Comparison of ENCODE assay signal across 8 cellular contexts in genomic region chr1:226407497-226408284, GRCh38. TPM values are rescaled to one million over a fixed set of nuclear protein-coding genes. Genes with fewer than 3 reads are reported as not detected.
DNase-seq lines count a peak whose midpoint lies in the region; ATAC-seq and TF ChIP-seq lines count a peak whose summit lies in the region.

Gene PARP1 (minus strand): TSS chr1:226408093. CDS start chr1:226407929, 164 bp downstream.

- H3K36me3 Mint-ChIP-seq in activated T-helper 2 cell treated with anti-CD3 and anti-CD28 coated beads, Interferon-gamma antibody, Interleukin-2, Interleukin-4, amounts not matched to agents 10 μg/mL and 5 μg/mL and 100 μg/mL, durations not matched to agents 14 hours and 24 hours and 36 hours (ENCODE audit: low read depth): peaks cover 10% of the 10 kb centered on the region
- no peaks in the 10 kb centered on the region for H3K36me3 Mint-ChIP-seq in nephron (ENCODE audit: low read depth)
- H3K36me3 Mint-ChIP-seq in stimulated activated naive CD8-positive, alpha-beta T cell treated with anti-CD3 and anti-CD28 coated beads, Interleukin-15, Interleukin-2, amounts not matched to agents 100 ng/mL and 50 ng/mL, for 24 hours (ENCODE audit: low read depth): peaks cover 20% of the 10 kb centered on the region

- H3K9me3 ChIP-seq in ES-I3 (ENCODE audit: control insufficient read depth, insufficient read depth, low read length): no peaks in the 10 kb centered on the region
- H3K9me3 ChIP-seq in RWPE2 (ENCODE audit: severe bottlenecking): no peaks in the 10 kb centered on the region

- H3K4me1 Mint-ChIP-seq in activated T-helper 2 cell treated with anti-CD3 and anti-CD28 coated beads, Interferon-gamma antibody, Interleukin-2, Interleukin-4, amounts not matched to agents 10 μg/mL and 5 μg/mL and 100 μg/mL, durations not matched to agents 14 hours and 24 hours and 36 hours (ENCODE audit: low read depth): peaks cover 33% of the 10 kb centered on the region
- H3K4me1 Mint-ChIP-seq in nephron: peaks cover 44% of the 10 kb centered on the region
- peaks cover 42% of the 10 kb centered on the region for H3K4me1 Mint-ChIP-seq in stimulated activated naive CD8-positive, alpha-beta T cell treated with anti-CD3 and anti-CD28 coated beads, Interleukin-15, Interleukin-2, amounts not matched to agents 100 ng/mL and 50 ng/mL, for 24 hours (ENCODE audit: low read depth)

- H3K27me3 ChIP-seq in RWPE2 (ENCODE audit: insufficient read depth, poor library complexity, severe bottlenecking): no peaks in the 10 kb centered on the region

- peak within 1 kb of the TSS; percentile 67 for H3K27ac ChIP-seq in RWPE2 (ENCODE audit: poor library complexity, severe bottlenecking)

- peak within 1 kb of the TSS; percentile 86 for H3K9ac ChIP-seq in ES-I3 (ENCODE audit: low read depth, low read length)

- TF ChIP-seq CTCF in LNCaP clone FGC (IDR thresholded peaks at IDR 0.05; ENCODE audit: control insufficient read depth, extremely low read depth, insufficient read depth) (peak; percentile 76), RWPE2 (IDR thresholded peaks at IDR 0.05; ENCODE audit: poor library complexity, severe bottlenecking) (peak; percentile 79), nephron (IDR thresholded peaks at IDR 0.05; ENCODE audit: unreplicated experiment in 3 of 3) (peak; percentile 87 to 94 (median 93))

- H3K4me3 Mint-ChIP-seq in activated T-helper 2 cell treated with anti-CD3 and anti-CD28 coated beads, Interferon-gamma antibody, Interleukin-2, Interleukin-4, amounts not matched to agents 10 μg/mL and 5 μg/mL and 100 μg/mL, durations not matched to agents 14 hours and 24 hours and 36 hours (ENCODE audit: low read depth): peak within 1 kb of the TSS; percentile 93
- peak within 1 kb of the TSS; percentile 92 to 97 (median 95) for H3K4me3 Mint-ChIP-seq in nephron
- peak within 1 kb of the TSS; percentile 97 for H3K4me3 Mint-ChIP-seq in stimulated activated naive CD8-positive, alpha-beta T cell treated with anti-CD3 and anti-CD28 coated beads, Interleukin-15, Interleukin-2, amounts not matched to agents 100 ng/mL and 50 ng/mL, for 24 hours

- peak; percentile 84 for DNase-seq in H4 (ENCODE audit: low spot score)
- peak; percentile 36 for DNase-seq in LNCaP clone FGC (ENCODE audit: low read depth)
- DNase-seq in RWPE2 (ENCODE audit: low spot score): peak; percentile 87
- DNase-seq in activated T-helper 2 cell treated with anti-CD3 and anti-CD28 coated beads, Interferon-gamma antibody, Interleukin-2, Interleukin-4, amounts not matched to agents 10 μg/mL and 5 μg/mL and 100 μg/mL, durations not matched to agents 14 hours and 24 hours and 36 hours (ENCODE audit: low spot score): peak; percentile 90
- peak; percentile 74 for DNase-seq in fibroblast of peridontal ligament (ENCODE audit: extremely low read depth)

- H3K4me3 ChIP-seq in LNCaP clone FGC (ENCODE audit: low read depth, low read length) (peak within 1 kb of the TSS; percentile 69), RWPE2 (ENCODE audit: severe bottlenecking) (peak within 1 kb of the TSS; percentile 76)

- H3K36me3 ChIP-seq in ES-I3 (ENCODE audit: insufficient read depth, low read length) (no peaks in the 10 kb centered on the region), RWPE2 (ENCODE audit: low read depth) (no peaks in the 10 kb centered on the region)

- no peaks in the 10 kb centered on the region for H3K9me3 Mint-ChIP-seq in activated T-helper 2 cell treated with anti-CD3 and anti-CD28 coated beads, Interferon-gamma antibody, Interleukin-2, Interleukin-4, amounts not matched to agents 10 μg/mL and 5 μg/mL and 100 μg/mL, durations not matched to agents 14 hours and 24 hours and 36 hours
- no peaks in the 10 kb centered on the region for H3K9me3 Mint-ChIP-seq in nephron
- H3K9me3 Mint-ChIP-seq in stimulated activated naive CD8-positive, alpha-beta T cell treated with anti-CD3 and anti-CD28 coated beads, Interleukin-15, Interleukin-2, amounts not matched to agents 100 ng/mL and 50 ng/mL, for 24 hours: no peaks in the 10 kb centered on the region

- H3K27ac Mint-ChIP-seq in activated T-helper 2 cell treated with anti-CD3 and anti-CD28 coated beads, Interferon-gamma antibody, Interleukin-2, Interleukin-4, amounts not matched to agents 10 μg/mL and 5 μg/mL and 100 μg/mL, durations not matched to agents 14 hours and 24 hours and 36 hours: peak within 1 kb of the TSS; percentile 94
- H3K27ac Mint-ChIP-seq in nephron: peak within 1 kb of the TSS; percentile 83 to 96 (median 95)
- peak within 1 kb of the TSS; percentile 96 for H3K27ac Mint-ChIP-seq in stimulated activated naive CD8-positive, alpha-beta T cell treated with anti-CD3 and anti-CD28 coated beads, Interleukin-15, Interleukin-2, amounts not matched to agents 100 ng/mL and 50 ng/mL, for 24 hours

- H3K4me1 ChIP-seq in ES-I3 (ENCODE audit: insufficient read depth, low read length) (peaks cover 16% of the 10 kb centered on the region), RWPE2 (ENCODE audit: insufficient read depth, poor library complexity, severe bottlenecking) (peaks cover 8% of the 10 kb centered on the region)

- intact Hi-C loops in activated T-helper 2 cell treated with anti-CD3 and anti-CD28 coated beads, Interferon-gamma antibody, Interleukin-2, Interleukin-4, amounts not matched to agents 10 μg/mL and 5 μg/mL and 100 μg/mL, durations not matched to agents 14 hours and 24 hours and 36 hours (cut with micrococcal nuclease): loop anchor here (2.0 to 10.0 kb wide), 3 partner anchors 100 to 345 kb away; partner anchors contain the start of genes H3-3A and LIN9

- peak; percentile 86 for ATAC-seq in RWPE2 (ENCODE audit: low read depth)

- H3K27me3 Mint-ChIP-seq in activated T-helper 2 cell treated with anti-CD3 and anti-CD28 coated beads, Interferon-gamma antibody, Interleukin-2, Interleukin-4, amounts not matched to agents 10 μg/mL and 5 μg/mL and 100 μg/mL, durations not matched to agents 14 hours and 24 hours and 36 hours (ENCODE audit: low read depth): no peaks in the 10 kb centered on the region
- H3K27me3 Mint-ChIP-seq in nephron (ENCODE audit: low read depth): no peaks in the 10 kb centered on the region
- no peaks in the 10 kb centered on the region for H3K27me3 Mint-ChIP-seq in stimulated activated naive CD8-positive, alpha-beta T cell treated with anti-CD3 and anti-CD28 coated beads, Interleukin-15, Interleukin-2, amounts not matched to agents 100 ng/mL and 50 ng/mL, for 24 hours

RNA-seq across cellular contexts. Expression of gene PARP1, which starts in this region (rescaled TPM):
- total RNA-seq in H4 (2014; rRNA removed; shearing (Covaris generic)): 234 and 256 TPM in 2 replicates
- total RNA-seq in activated T-helper 2 cell treated with anti-CD3 and anti-CD28 coated beads, Interferon-gamma antibody, Interleukin-2, Interleukin-4, amounts not matched to agents 10 μg/mL and 5 μg/mL and 100 μg/mL, durations not matched to agents 14 hours and 24 hours and 36 hours: 194 and 197 TPM in 2 replicates

Comparison
In these comparisons a context has a peak if more than half of its experiments do, and no peak if none do; other contexts are left out.
1. Peak in every context shown above with its lines: DNase-seq, ATAC-seq, H3K4me3 ChIP-seq and H3K27ac ChIP-seq.
2. DNase-seq: peak in every context shown above with its lines; median percentile 90 in activated T-helper 2 cell treated with anti-CD3 and anti-CD28 coated beads, Interferon-gamma antibody, Interleukin-2, Interleukin-4, amounts not matched to agents 10 μg/mL and 5 μg/mL and 100 μg/mL, durations not matched to agents 14 hours and 24 hours and 36 hours; 87 in RWPE2; 84 in H4; 74 in fibroblast of peridontal ligament; 36 in LNCaP clone FGC.